In genomic region chr2:169961911-169962310, GRCh38 we compare ENCODE assay signal across 14 cellular contexts.
DNase-seq lines count a peak whose midpoint lies in the region; ATAC-seq and TF ChIP-seq lines count a peak whose summit lies in the region.
"Had no signal": no experiment of that assay in that cellular context is flagged by ENCODE, and none has a peak within 500 bp of the region (broad histone marks: within the 10 kb centered on the region; RNA-seq: fewer than 3 reads in every experiment).

No MANE protein-coding gene starts in this region.

- H3K9me3 ChIP-seq in IMR-90 (ENCODE audit: control insufficient read depth, insufficient read depth, low read length) (no peaks in the 10 kb centered on the region), SK-N-SH (no peaks in the 10 kb centered on the region)

- no peaks in the 10 kb centered on the region for H3K27me3 ChIP-seq in IMR-90 (ENCODE audit: control insufficient read depth, insufficient read depth, low read length)
- H3K27me3 ChIP-seq in SK-N-SH (ENCODE audit: insufficient read depth), result no peaks in the 10 kb centered on the region

- ATAC-seq in IMR-90 (ENCODE audit: low read depth), result peak; percentile 70
- ATAC-seq: K562, PC-3 had no signal

- H2BK15ac ChIP-seq in IMR-90 (ENCODE audit: low read depth, low read length), result no peak overlapping the region

- H3K18ac ChIP-seq in IMR-90 (ENCODE audit: low read depth, low read length), result peak overlapping the region; percentile 66; the same call in 1 of the 2 replicates

- peaks cover 15% of the 10 kb centered on the region for H3F3A ChIP-seq in SK-N-SH (replicated peaks; ENCODE audit: insufficient read depth)

- peak overlapping the region in 1 of 2 experiments; percentile 24; a peak in 1 of 4 replicates for H4K8ac ChIP-seq in IMR-90 (ENCODE audit: low read depth in 2 of 2, low read length in 2 of 2)

- TF ChIP-seq POLR2A in IMR-90 (IDR thresholded peaks at IDR 0.05; ENCODE audit: low read depth, low read length), result no peak

- no peak overlapping the region for H2AK9ac ChIP-seq in IMR-90 (replicated peaks; ENCODE audit: low read depth, low read length, poor library complexity)

- no peak overlapping the region for H4K5ac ChIP-seq in IMR-90 (ENCODE audit: low read depth, low read length)

- 0 out of 2 replicates have a peak overlapping the region, but pooled peaks have one; percentile 40 for H3K27ac ChIP-seq in IMR-90 (ENCODE audit: insufficient read depth, low read length)
- H3K27ac ChIP-seq in SK-N-SH (ENCODE audit: low read depth in 2 of 2, low read length in 1 of 2), result peak overlapping the region in 1 of 2 experiments; percentile 7; a peak in 1 of 4 replicates
- no peak overlapping the region for H3K27ac ChIP-seq in substantia nigra (ENCODE audit: low read depth, low read length, poor library complexity, severe bottlenecking)

- H3K23ac ChIP-seq in IMR-90 (ENCODE audit: low read depth, low read length), result no peak overlapping the region

- H3K36me3 ChIP-seq in IMR-90 (ENCODE audit: control insufficient read depth, insufficient read depth, low read length) (peaks cover 11% of the 10 kb centered on the region), SK-N-SH (replicated peaks in 1 of 2; ENCODE audit: control insufficient read depth in 1 of 2, insufficient read depth in 2 of 2, low read length in 1 of 2) (peaks cover 26 to 47% of the 10 kb centered on the region in 2 experiments)

- no peaks in the 10 kb centered on the region for H3K9me1 ChIP-seq in IMR-90 (ENCODE audit: insufficient read depth, low read length)

- H3K4me1 ChIP-seq in IMR-90 (ENCODE audit: control insufficient read depth, insufficient read depth, low read length), result peaks cover 4% of the 10 kb centered on the region; the same call in 1 of the 2 replicates
- peaks cover 0 to 3% of the 10 kb centered on the region in 2 experiments; a peak in 2 of 4 replicates for H3K4me1 ChIP-seq in SK-N-SH (ENCODE audit: control insufficient read depth in 1 of 2, insufficient read depth in 2 of 2, low read depth in 1 of 2, low read length in 1 of 2)

- dilution Hi-C loops in IMR-90 (cut with HindIII; ENCODE audit: low sequenced_read_pairs, unreplicated experiment), result no loop called here

- intact Hi-C loops in IMR-90 (cut with micrococcal nuclease), result loop anchor here (10.0 kb wide), 1 partner anchor 263 kb away; no protein-coding TSS in a partner anchor

- H2BK120ac ChIP-seq in IMR-90 (ENCODE audit: low read depth, low read length), result no peak overlapping the region

- CTCF ChIA-PET in IMR-90 (lab: Yijun Ruan, JAX) (no interaction called here), SK-N-SH (lab: Yijun Ruan, JAX) (no interaction called here)

- H4K91ac ChIP-seq in IMR-90 (ENCODE audit: insufficient read depth, low read depth, low read length), result no peak overlapping the region

- H2BK20ac ChIP-seq in IMR-90 (ENCODE audit: low read depth, low read length), result no peak overlapping the region

- H2BK5ac ChIP-seq in IMR-90 (ENCODE audit: low read depth, low read length, poor library complexity, severe bottlenecking), result peak overlapping the region; percentile 49

- TF ChIP-seq RAD21 in IMR-90 (IDR thresholded peaks at IDR 0.05; ENCODE audit: low read length) (no peak), SK-N-SH (IDR thresholded peaks at IDR 0.05; ENCODE audit: low read length) (no peak)

- H3K4me2 ChIP-seq in IMR-90 (ENCODE audit: low read depth, low read length), result peak overlapping the region; percentile 46; the same call in 1 of the 2 replicates
- no peak overlapping the region for H3K4me2 ChIP-seq in SK-N-SH

- BruUV-seq in IMR-90 (replicated peaks; lab: Mats Ljungman, UMichigan), result no TSS peak

- no peaks in the 10 kb centered on the region for H3K9me2 ChIP-seq in SK-N-SH

- H3K4me3 ChIP-seq in AG09309 (ENCODE audit: control insufficient read depth, low read depth, low read length), result no peak overlapping the region
- no peak overlapping the region for H3K4me3 ChIP-seq in IMR-90 (ENCODE audit: insufficient read depth, low read depth, low read length)
- H3K4me3 ChIP-seq in SK-N-SH (ENCODE audit: low read depth in 2 of 2, low read length in 1 of 2), result no peak overlapping the region
- H3K4me3 ChIP-seq: K562 had no signal

- no peaks in the 10 kb centered on the region for H4K20me1 ChIP-seq in IMR-90 (ENCODE audit: insufficient read depth, low read length)
- no peaks in the 10 kb centered on the region for H4K20me1 ChIP-seq in SK-N-SH (ENCODE audit: insufficient read depth)

- H2AFZ ChIP-seq in IMR-90 (replicated peaks; ENCODE audit: low read length, poor library complexity) (no peak overlapping the region), SK-N-SH (ENCODE audit: low read depth) (no peak overlapping the region)

- H3K79me2 ChIP-seq in SK-N-SH (ENCODE audit: insufficient read depth), result no peaks in the 10 kb centered on the region; the same call in 1 of the 2 replicates

- WGBS in IMR-90 (ENCODE audit: extremely low coverage in 2 of 2, insufficient read length in 1 of 2), 2 experiments, result no CpG with 5 or more reads among the region's 4 CpGs
- WGBS in SK-N-SH (ENCODE audit: low lambda C conversion rate), result 74% methylated on average over 4 of the region's 4 CpGs

- in situ Hi-C loops in IMR-90 (cut with MboI; ENCODE audit: low sequenced_read_pairs), result no loop called here

- DNase-seq in AG09309 (ENCODE audit: low read depth) (peak; percentile 64), IMR-90 (peak; percentile 88), astrocyte of the hippocampus (ENCODE audit: low read depth, low spot score) (peak; percentile 20), kidney tubule cell (ENCODE audit: low spot score) (peak; percentile 14), SK-N-SH (no peak), NCI-H128 (lab: John Stamatoyannopoulos, UW; ENCODE audit: unreplicated experiment) (no peak), substantia nigra (lab: John Stamatoyannopoulos, UW) (no peak)
- no peak for DNase-seq in activated naive CD4-positive, alpha-beta T cell (lab: John Stamatoyannopoulos, UW)
- DNase-seq: activated naive CD4-positive, alpha-beta T cell treated with anti-CD3 and anti-CD28 coated beads for 36 hours; left cardiac atrium; NCI-H2029 treated with DMSO at 0.1 percent for 48 hours; PC-3; stimulated activated CD8-positive, alpha-beta memory T cell treated with anti-CD3 and anti-CD28 coated beads, Interleukin-4, amount 100 ng/mL, for 48 hours had no signal

- POLR2A ChIA-PET in IMR-90 (lab: Charles Lee; ENCODE audit: unreplicated experiment), result no interaction called here
- POLR2A ChIA-PET in SK-N-SH (lab: Yijun Ruan, JAX), result no interaction called here

- no peak overlapping the region for H3K4ac ChIP-seq in IMR-90 (ENCODE audit: low read depth, low read length)

- TF ChIP-seq CTCF in AG09309 (IDR thresholded peaks at IDR 0.05; ENCODE audit: control insufficient read depth, insufficient read depth, low read depth, low read length, missing control alignments), result no peak
- TF ChIP-seq CTCF in IMR-90 (conservative IDR thresholded peaks at IDR 0.05; ENCODE audit: low read depth, low read length), result no peak
- no peak for TF ChIP-seq CTCF in SK-N-SH (IDR thresholded peaks at IDR 0.05)

- H3K79me1 ChIP-seq in IMR-90 (ENCODE audit: low read depth in 1 of 2, low read length in 2 of 2), result 0 out of 4 replicates have a peak, but pooled peaks cover 0 to 6% of the 10 kb centered on the region in 2 experiments

- H2AK5ac ChIP-seq in IMR-90 (ENCODE audit: low read depth, low read length), result no peak overlapping the region; the same call in 1 of the 2 replicates

- no peak overlapping the region for H3K56ac ChIP-seq in IMR-90 (ENCODE audit: extremely low read depth, insufficient read depth, low read length)

- H3K9ac ChIP-seq in IMR-90 (ENCODE audit: low read depth, low read length) (no peak overlapping the region), SK-N-SH (no peak overlapping the region)

- TF ChIP-seq EP300 in SK-N-SH (IDR thresholded peaks at IDR 0.05; ENCODE audit: borderline replicate concordance in 1 of 2, low read depth in 1 of 2, low read length in 1 of 2), result no peak

- H3K14ac ChIP-seq in IMR-90 (replicated peaks; ENCODE audit: low read depth, low read length), result no peak overlapping the region

TF ChIP-seq in IMR-90, 13 proteins besides CTCF, POLR2A, EP300 and RAD21:
- TF ChIP-seq CEBPB (IDR thresholded peaks at IDR 0.05; ENCODE audit: low read depth, low read length) (peak; percentile 77), RCOR1 (IDR thresholded peaks at IDR 0.05; ENCODE audit: insufficient replicate concordance, low read length) (no peak), FOS (IDR thresholded peaks at IDR 0.05; ENCODE audit: low read depth, low read length) (no peak), BHLHE40 (IDR thresholded peaks at IDR 0.05; ENCODE audit: low read depth, low read length) (peak; percentile 55), USF2 (IDR thresholded peaks at IDR 0.05; ENCODE audit: low read depth, low read length) (no peak), CHD1 (IDR thresholded peaks at IDR 0.05; ENCODE audit: low read depth, low read length) (no peak)

TF ChIP-seq in SK-N-SH, 30 proteins besides CTCF, POLR2A, EP300 and RAD21 (continues in another document):
- TF ChIP-seq MAX (IDR thresholded peaks at IDR 0.05; ENCODE audit: low read depth), result no peak
- TF ChIP-seq TAF1 (IDR thresholded peaks at IDR 0.05; ENCODE audit: borderline replicate concordance, low read depth, low read length), result no peak
- no peak for TF ChIP-seq GATA2 (CRISPR knock-in tag; IDR thresholded peaks at IDR 0.05)
- TF ChIP-seq IRF3 (IDR thresholded peaks at IDR 0.05; ENCODE audit: low read depth, low read length), result no peak
- no peak for TF ChIP-seq RXRA (IDR thresholded peaks at IDR 0.05; ENCODE audit: borderline replicate concordance, low read depth)
- no peak for TF ChIP-seq YY1 (IDR thresholded peaks at IDR 0.05; ENCODE audit: low read depth)
- TF ChIP-seq USF2 (IDR thresholded peaks at IDR 0.05; ENCODE audit: borderline replicate concordance, low read depth, low read length), result no peak
- no peak for TF ChIP-seq FOXJ3 (CRISPR knock-in tag; IDR thresholded peaks at IDR 0.05)

Comparison
In these comparisons a context has a peak if more than half of its experiments do, and no peak if none do; other contexts are left out.
1. DNase-seq: peak in AG09309 (single experiment), IMR-90 (single experiment), astrocyte of the hippocampus (single experiment) and kidney tubule cell (single experiment); none in SK-N-SH (single experiment), activated naive CD4-positive, alpha-beta T cell (0 of 4), NCI-H128 (single experiment) and substantia nigra (0 of 49).